In genomic region chr12:92186038-92186470, GRCh38 we compare ENCODE assay signal across 14 cellular contexts. TPM values are rescaled to one million over a fixed set of nuclear protein-coding genes. Genes with fewer than 3 reads are reported as not detected.
DNase-seq lines count a peak whose midpoint lies in the region; ATAC-seq and FAIRE-seq lines count a peak whose summit lies in the region.
"Had no signal": no experiment of that assay in that cellular context is flagged by ENCODE, and none has a peak within 500 bp of the region (broad histone marks: within the 10 kb centered on the region; RNA-seq: fewer than 3 reads in every experiment).

No MANE protein-coding gene starts in this region.

- H3K27ac Mint-ChIP-seq in T-helper 17 cell = peak overlapping the region; percentile 97
- peak overlapping the region; percentile 89 to 96 (median 90) for H3K27ac Mint-ChIP-seq in naive thymus-derived CD8-positive, alpha-beta T cell

- no peaks in the 10 kb centered on the region for H3K9me3 ChIP-seq in T-helper 17 cell (ENCODE audit: control insufficient read depth, low read length, poor library complexity, severe bottlenecking)
- H3K9me3 ChIP-seq: esophagus muscularis mucosa, SJSA1, thoracic aorta had no signal

- POLR2A ChIA-PET in naive thymus-derived CD8-positive, alpha-beta T cell (lab: Charles Lee) = interaction anchor here (0.9 kb wide), 1 partner anchor 23 kb away, joined by 3 read pairs; no protein-coding TSS in a partner anchor

- peak; percentile 82 for FAIRE-seq in GM18507 (lab: Jason Lieb, UNC)

- no peaks in the 10 kb centered on the region for H3K36me3 Mint-ChIP-seq in T-helper 17 cell (ENCODE audit: low read depth)
- H3K36me3 Mint-ChIP-seq in naive thymus-derived CD8-positive, alpha-beta T cell = peaks cover 0 to 5% (median 0%) of the 10 kb centered on the region in 3 donors

- peaks cover 0 to 3% (median 0%) of the 10 kb centered on the region in 9 donors for H3K9me3 Mint-ChIP-seq in naive thymus-derived CD8-positive, alpha-beta T cell

- DNase-seq in GM18507 (ENCODE audit: extremely low spot score, insufficient read length, low read depth) = no peak
- no peak for DNase-seq in T-helper 17 cell
- peak in 3 of 10 donors; percentile 29 to 33 (median 32) for DNase-seq in naive thymus-derived CD8-positive, alpha-beta T cell
- no peak for DNase-seq in activated gamma-delta T cell treated with Interleukin-2 at 50 U/mL for 16 hours
- DNase-seq in NCI-H1417 treated with DMSO at 0.1 percent for 48 hours (lab: John Stamatoyannopoulos, UW) = no peak
- DNase-seq in kidney tubule cell (ENCODE audit: low spot score) = no peak
- DNase-seq: activated gamma-delta T cell, Karpas-422, NCI-H187 treated with DMSO at 0.1 percent for 48 hours had no signal

- peak overlapping the region; percentile 83 for H3K4me3 Mint-ChIP-seq in T-helper 17 cell
- peak overlapping the region; percentile 50 to 83 (median 77) for H3K4me3 Mint-ChIP-seq in naive thymus-derived CD8-positive, alpha-beta T cell

- H3K27me3 Mint-ChIP-seq in T-helper 17 cell = no peaks in the 10 kb centered on the region
- H3K27me3 Mint-ChIP-seq in naive thymus-derived CD8-positive, alpha-beta T cell = no peaks in the 10 kb centered on the region

- peaks cover 24% of the 10 kb centered on the region for H3K4me1 Mint-ChIP-seq in T-helper 17 cell
- peaks cover 17 to 47% (median 45%) of the 10 kb centered on the region in 4 donors for H3K4me1 Mint-ChIP-seq in naive thymus-derived CD8-positive, alpha-beta T cell

- ATAC-seq in GM21825 (IDR thresholded peaks at IDR 0.05; ENCODE audit: unreplicated experiment) (peak; percentile 45), T-helper 17 cell (peak; percentile 76)
- peak; percentile 64 to 68 for ATAC-seq in naive thymus-derived CD8-positive, alpha-beta T cell
- ATAC-seq: HCT116 had no signal

RNA-seq across cellular contexts. Expression of gene BTG1, which starts 40.4 kb away (rescaled TPM):
- 1,000 to 10,000 TPM; 1,109 to 1,137 TPM for total RNA-seq in T-helper 17 cell
- 100 to 1,000 TPM; 537 to 544 TPM for total RNA-seq in naive thymus-derived CD8-positive, alpha-beta T cell
- 100 to 1,000 TPM; 705 to 889 (median 719) TPM for polyA plus RNA-seq in naive thymus-derived CD8-positive, alpha-beta T cell
